In genomic region chr4:99011910-99012309, GRCh38 we compare ENCODE assay signal across 7 cellular contexts.
"Had no signal": no experiment of that assay in that cellular context is flagged by ENCODE, and none has a peak within 500 bp of the region (broad histone marks: within the 10 kb centered on the region; RNA-seq: fewer than 3 reads in every experiment).

No MANE protein-coding gene starts in this region.

- H3K27me3 Mint-ChIP-seq: IgD-negative memory B cell had no signal

- ATAC-seq: GM23338 had no signal

- DNase-seq: H9, HCEC 1CT had no signal

- H3K4me3 Mint-ChIP-seq: GM23338, H9 had no signal

- H2AFZ ChIP-seq: GM23338 had no signal

- FAIRE-seq: H1, H54, HTR-8/SVneo had no signal

- H3K4me3 ChIP-seq: GM23338 had no signal
